ENCODE assay signal across 13 cellular contexts in the genomic region with DNA sequence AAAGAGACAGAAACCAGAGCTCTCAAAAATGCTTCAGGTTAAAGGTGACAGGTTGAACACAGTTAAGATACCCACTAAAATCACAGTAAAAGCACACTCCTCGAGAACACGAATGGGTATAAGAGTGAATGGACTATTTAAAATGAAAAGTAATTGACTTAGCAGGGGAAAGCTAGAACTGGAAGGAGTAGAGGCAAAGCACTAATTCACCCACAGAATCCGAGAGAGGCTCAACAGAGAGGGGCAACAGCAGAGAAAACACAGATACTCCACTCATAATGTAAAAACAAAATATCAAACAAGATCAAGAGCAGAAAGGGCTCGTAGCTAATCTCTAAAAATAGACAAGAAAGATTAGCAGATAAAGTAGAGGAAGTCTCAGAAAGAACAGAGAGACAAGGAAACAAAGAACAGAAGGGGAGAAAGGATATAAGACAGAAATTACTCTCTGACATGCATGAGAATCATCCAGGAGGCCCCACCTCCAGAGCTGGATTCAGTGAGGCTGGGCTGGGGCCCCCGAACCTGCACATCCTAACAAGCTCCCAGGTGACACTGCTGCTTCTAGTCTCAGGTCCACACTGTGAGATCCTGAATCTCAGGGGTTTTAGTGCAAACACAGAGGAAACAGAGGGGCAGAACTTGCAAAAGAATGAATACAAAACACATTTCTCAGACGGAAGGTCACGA.
DNase-seq lines count a peak whose midpoint lies in the region; ATAC-seq and TF ChIP-seq lines count a peak whose summit lies in the region.
"Had no signal": no experiment of that assay in that cellular context is flagged by ENCODE, and none has a peak within 500 bp of the region (broad histone marks: within the 10 kb centered on the region; RNA-seq: fewer than 3 reads in every experiment).

No MANE protein-coding gene starts in this region.

- H3F3A ChIP-seq in SK-N-SH (replicated peaks; ENCODE audit: insufficient read depth): peaks cover 23% of the 10 kb centered on the region

- H3K4me1 ChIP-seq in SK-N-SH (ENCODE audit: control insufficient read depth in 1 of 2, insufficient read depth in 2 of 2, low read depth in 1 of 2, low read length in 1 of 2): peaks cover 3 to 25% of the 10 kb centered on the region in 2 experiments

- H2AFZ ChIP-seq in SK-N-SH (ENCODE audit: low read depth): no peak overlapping the region

- peak overlapping the region; percentile 21; the same call in 1 of the 2 replicates for H3K4me2 ChIP-seq in SK-N-SH

- H3K9ac ChIP-seq in SK-N-SH: no peak overlapping the region

- no peaks in the 10 kb centered on the region for H3K79me2 ChIP-seq in SK-N-SH (ENCODE audit: insufficient read depth)

- peak overlapping the region; percentile 11 for H3K4me3 Mint-ChIP-seq in activated T-cell treated with anti-CD3 and anti-CD28 coated beads, Interleukin-2, amount 50 U/mL, for 4 hours
- peak overlapping the region; percentile 36 for H3K4me3 Mint-ChIP-seq in central memory CD8-positive, alpha-beta T cell
- H3K4me3 Mint-ChIP-seq in stimulated activated memory B cell treated with anti-CD40 and anti-IgM and Interleukin-4, amounts not matched to agents 10 μg/mL and 1 μg/mL and 100 μg/mL, for 72 hours: no peak overlapping the region
- H3K4me3 Mint-ChIP-seq: endodermal cell had no signal

- CTCF ChIA-PET in SK-N-SH (lab: Yijun Ruan, JAX): interaction anchor here (0.7 to 3.9 kb wide), 10 partner anchors 10 to 563 kb away, joined by 3 to 35 read pairs (median 3); no protein-coding TSS in a partner anchor

- peak overlapping the region; percentile 60 for H3K27ac Mint-ChIP-seq in central memory CD8-positive, alpha-beta T cell (ENCODE audit: low read depth)
- H3K27ac Mint-ChIP-seq in stimulated activated memory B cell treated with anti-CD40 and anti-IgM and Interleukin-4, amounts not matched to agents 10 μg/mL and 1 μg/mL and 100 μg/mL, for 72 hours: peak overlapping the region; percentile 4
- H3K27ac Mint-ChIP-seq: endodermal cell, progenitor cell of endocrine pancreas had no signal

- peaks cover 83 to 85% of the 10 kb centered on the region in 2 experiments for H3K36me3 ChIP-seq in SK-N-SH (replicated peaks in 1 of 2; ENCODE audit: control insufficient read depth in 1 of 2, insufficient read depth in 2 of 2, low read length in 1 of 2)

- H3K9me3 Mint-ChIP-seq in activated T-cell treated with anti-CD3 and anti-CD28 coated beads, Interleukin-2, amount 50 U/mL, for 4 hours: no peaks in the 10 kb centered on the region
- H3K9me3 Mint-ChIP-seq in central memory CD8-positive, alpha-beta T cell: no peaks in the 10 kb centered on the region
- H3K9me3 Mint-ChIP-seq in stimulated activated memory B cell treated with anti-CD40 and anti-IgM and Interleukin-4, amounts not matched to agents 10 μg/mL and 1 μg/mL and 100 μg/mL, for 72 hours: no peaks in the 10 kb centered on the region

- H3K4me3 ChIP-seq in SK-N-SH (ENCODE audit: low read depth in 2 of 2, low read length in 1 of 2): no peak overlapping the region

- H3K36me3 Mint-ChIP-seq in activated T-cell treated with anti-CD3 and anti-CD28 coated beads, Interleukin-2, amount 50 U/mL, for 4 hours (ENCODE audit: insufficient read depth): peaks cover 41% of the 10 kb centered on the region
- peaks cover 65% of the 10 kb centered on the region for H3K36me3 Mint-ChIP-seq in central memory CD8-positive, alpha-beta T cell (ENCODE audit: insufficient read depth)
- peaks cover 72% of the 10 kb centered on the region for H3K36me3 Mint-ChIP-seq in stimulated activated memory B cell treated with anti-CD40 and anti-IgM and Interleukin-4, amounts not matched to agents 10 μg/mL and 1 μg/mL and 100 μg/mL, for 72 hours

- no peaks in the 10 kb centered on the region for H3K27me3 ChIP-seq in SK-N-SH (ENCODE audit: insufficient read depth)

- no peaks in the 10 kb centered on the region for H3K9me3 ChIP-seq in SK-N-SH

- ATAC-seq in activated T-cell treated with anti-CD3 and anti-CD28 coated beads, Interleukin-2, amount 50 U/mL, for 4 hours: peak; percentile 9 to 41
- no peak for ATAC-seq in central memory CD8-positive, alpha-beta T cell (replicated peaks; ENCODE audit: extremely low read depth, poor library complexity, severe bottlenecking)
- ATAC-seq in stimulated activated memory B cell treated with anti-CD40 and anti-IgM and Interleukin-4, amounts not matched to agents 10 μg/mL and 1 μg/mL and 100 μg/mL, for 72 hours: no peak

- no peak for TF ChIP-seq RAD21 in SK-N-SH (IDR thresholded peaks at IDR 0.05; ENCODE audit: low read length)

- H3K27me3 Mint-ChIP-seq in activated T-cell treated with anti-CD3 and anti-CD28 coated beads, Interleukin-2, amount 50 U/mL, for 4 hours (ENCODE audit: low read depth): no peaks in the 10 kb centered on the region
- H3K27me3 Mint-ChIP-seq in central memory CD8-positive, alpha-beta T cell: no peaks in the 10 kb centered on the region
- H3K27me3 Mint-ChIP-seq in stimulated activated memory B cell treated with anti-CD40 and anti-IgM and Interleukin-4, amounts not matched to agents 10 μg/mL and 1 μg/mL and 100 μg/mL, for 72 hours: no peaks in the 10 kb centered on the region
- H3K27me3 Mint-ChIP-seq: progenitor cell of endocrine pancreas had no signal

- 0 out of 4 replicates have a peak, but pooled peaks of 1 of the 2 experiments have one; percentile 6 for TF ChIP-seq EP300 in SK-N-SH (IDR thresholded peaks at IDR 0.05; ENCODE audit: borderline replicate concordance in 1 of 2, low read depth in 1 of 2, low read length in 1 of 2)

- H3K27ac ChIP-seq in SK-N-SH (ENCODE audit: low read depth in 2 of 2, low read length in 1 of 2): peak overlapping the region; percentile 2 to 23; a peak in 3 of 4 replicates

- no peak for TF ChIP-seq CTCF in SK-N-SH (IDR thresholded peaks at IDR 0.05)
- no peak for TF ChIP-seq CTCF in GM10266 (IDR thresholded peaks at IDR 0.05; ENCODE audit: control insufficient read depth, insufficient read depth, low read depth, missing control alignments)

- no peak for DNase-seq in activated T-cell treated with anti-CD3 and anti-CD28 coated beads, Interleukin-2, amount 50 U/mL, for 4 hours
- no peak for DNase-seq in activated T-cell treated with anti-CD3 and anti-CD28 coated beads for 4 hours
- DNase-seq in SK-N-SH: no peak
- DNase-seq in central memory CD8-positive, alpha-beta T cell (ENCODE audit: low spot score in 2 of 2): no peak
- DNase-seq in GM10266 (ENCODE audit: extremely low spot score): no peak
- no peak for DNase-seq in NCI-H1105 treated with DMSO at 0.1 percent for 48 hours (lab: John Stamatoyannopoulos, UW)
- DNase-seq in A172 (ENCODE audit: low spot score): no peak
- DNase-seq: endodermal cell, GF-D8, hippocampal formation, RPMI8226 had no signal

- H4K20me1 ChIP-seq in SK-N-SH (ENCODE audit: insufficient read depth): peaks cover 55% of the 10 kb centered on the region

- POLR2A ChIA-PET in SK-N-SH (lab: Yijun Ruan, JAX): interaction anchor here (1.2 kb wide), 1 partner anchor 12 kb away, joined by 3 read pairs; no protein-coding TSS in a partner anchor

- 74% methylated on average over 7 of the region's 7 CpGs for WGBS in SK-N-SH (ENCODE audit: low lambda C conversion rate)

- no peaks in the 10 kb centered on the region for H3K9me2 ChIP-seq in SK-N-SH

- peaks cover 44% of the 10 kb centered on the region for H3K4me1 Mint-ChIP-seq in activated T-cell treated with anti-CD3 and anti-CD28 coated beads, Interleukin-2, amount 50 U/mL, for 4 hours (ENCODE audit: low read depth)
- H3K4me1 Mint-ChIP-seq in central memory CD8-positive, alpha-beta T cell: peaks cover 34% of the 10 kb centered on the region
- no peaks in the 10 kb centered on the region for H3K4me1 Mint-ChIP-seq in stimulated activated memory B cell treated with anti-CD40 and anti-IgM and Interleukin-4, amounts not matched to agents 10 μg/mL and 1 μg/mL and 100 μg/mL, for 72 hours

TF ChIP-seq in SK-N-SH, 30 proteins besides CTCF, POLR2A, EP300 and RAD21:
- TF ChIP-seq IRF3 (IDR thresholded peaks at IDR 0.05; ENCODE audit: low read depth, low read length) (no peak), POLR2AphosphoS5 (IDR thresholded peaks at IDR 0.05; ENCODE audit: low read depth, low read length) (0 out of 2 replicates have a peak, but pooled peaks have one; percentile 30), NRF1 (IDR thresholded peaks at IDR 0.05; ENCODE audit: low read depth, low read length) (no peak), NFIC (IDR thresholded peaks at IDR 0.05; ENCODE audit: borderline replicate concordance) (0 out of 2 replicates have a peak, but pooled peaks have one; percentile 10), USF1 (IDR thresholded peaks at IDR 0.05; ENCODE audit: borderline replicate concordance, low read depth) (no peak), FOXM1 (IDR thresholded peaks at IDR 0.05; ENCODE audit: low read depth) (no peak), PBX3 (IDR thresholded peaks at IDR 0.05) (peak; percentile 28; the same call in 1 of the 2 replicates), EZH2phosphoT487 (IDR thresholded peaks at IDR 0.05; ENCODE audit: borderline replicate concordance, low read depth) (no peak), TCF12 (IDR thresholded peaks at IDR 0.05) (peak; percentile 54), MEF2A (IDR thresholded peaks at IDR 0.05; ENCODE audit: borderline replicate concordance, low read depth) (peak; percentile 62; the same call in 1 of the 2 replicates)

Comparison
In these comparisons a context has a peak if more than half of its experiments do, and no peak if none do; other contexts are left out.
1. ATAC-seq: peak in activated T-cell treated with anti-CD3 and anti-CD28 coated beads, Interleukin-2, amount 50 U/mL, for 4 hours (2 of 2); none in central memory CD8-positive, alpha-beta T cell (single experiment) and stimulated activated memory B cell treated with anti-CD40 and anti-IgM and Interleukin-4, amounts not matched to agents 10 μg/mL and 1 μg/mL and 100 μg/mL, for 72 hours (single experiment).